ENCODE assay signal across 13 cellular contexts in genomic region chr2:48715042-48715899, GRCh38. TPM values are rescaled to one million over a fixed set of nuclear protein-coding genes. Genes with fewer than 3 reads are reported as not detected.
DNase-seq lines count a peak whose midpoint lies in the region; ATAC-seq, FAIRE-seq and TF ChIP-seq lines count a peak whose summit lies in the region.
"Had no signal": no experiment of that assay in that cellular context is flagged by ENCODE, and none has a peak within 500 bp of the region (broad histone marks: within the 10 kb centered on the region; RNA-seq: fewer than 3 reads in every experiment).

No MANE protein-coding gene starts in this region.

- peaks cover 0 to 5% (median 1%) of the 10 kb centered on the region in 4 experiments; a peak in 2 of 7 replicates for H3K4me1 ChIP-seq in H1 (replicated peaks in 1 of 4; ENCODE audit: control insufficient read depth in 3 of 4, insufficient read depth in 4 of 4, low read length in 3 of 4)
- no peaks in the 10 kb centered on the region for H3K4me1 ChIP-seq in ovary (ENCODE audit: insufficient read depth)

- H2BK5ac ChIP-seq in H1 (ENCODE audit: low read depth, low read length) = no peak overlapping the region

- H2BK15ac ChIP-seq in H1 (ENCODE audit: low read length) = no peak overlapping the region

- no peak overlapping the region for H4K8ac ChIP-seq in H1 (ENCODE audit: extremely low read depth, insufficient read depth, low read length)

- no peak overlapping the region for H3K14ac ChIP-seq in H1 (ENCODE audit: insufficient read length)

- H4K20me1 ChIP-seq in H1 (replicated peaks in 1 of 2; ENCODE audit: control insufficient read depth in 1 of 2, insufficient read depth in 2 of 2, low read length in 2 of 2) = no peaks in the 10 kb centered on the region

- in situ Hi-C loops in KBM-7 (cut with MboI; ENCODE audit: low pct_unique_long_range_greater_than_20kb, low sequenced_read_pairs) = no loop called here

- H4K5ac ChIP-seq in H1 (ENCODE audit: insufficient read length, low read depth, low read length) = no peak overlapping the region

- H3K79me1 ChIP-seq in H1 (ENCODE audit: low read depth, low read length) = no peaks in the 10 kb centered on the region

- CTCF ChIA-PET in H1 (lab: Charles Lee; ENCODE audit: partially characterized antibody) = interaction anchor here (0.6 to 3.3 kb wide), 4 partner anchors 8 to 1373 kb away, joined by 3 to 16 read pairs (median 5); no protein-coding TSS in a partner anchor

- no peaks in the 10 kb centered on the region for H3K79me2 ChIP-seq in H1 (ENCODE audit: control insufficient read depth in 1 of 2, insufficient read depth in 2 of 2, low read length in 2 of 2)

- H3K36me3 ChIP-seq in H1 (ENCODE audit: control insufficient read depth in 2 of 4, insufficient read depth in 4 of 4, low read length in 3 of 4) = no peaks in the 10 kb centered on the region
- no peaks in the 10 kb centered on the region for H3K36me3 ChIP-seq in ovary

- no peak overlapping the region for H2AK5ac ChIP-seq in H1 (ENCODE audit: low read depth, low read length)

- no peak for TF ChIP-seq RAD21 in H1 (IDR thresholded peaks at IDR 0.05 in 1 of 2, conservative IDR thresholded peaks at IDR 0.05 in 1 of 2; ENCODE audit: low read depth in 2 of 2, low read length in 2 of 2)

- TF ChIP-seq POLR2A in H1 (IDR thresholded peaks at IDR 0.05; ENCODE audit: control extremely low read depth in 1 of 2, low read depth in 2 of 2, low read length in 2 of 2) = no peak
- no peak for TF ChIP-seq POLR2A in ovary (IDR thresholded peaks at IDR 0.05)

- intact Hi-C loops in ovary (cut with DNase I) = no loop called here

- WGBS in H1 (ENCODE audit: extremely low coverage in 1 of 2, insufficient coverage in 1 of 2, insufficient read length in 1 of 2, insufficient replicate concordance in 2 of 2, low coverage in 1 of 2, low lambda C conversion rate in 2 of 2, missing lambda C conversion rate in 1 of 2), 2 experiments = 81% methylated on average over 7 of the region's 7 CpGs; no CpG with 5 or more reads in 1 of the 2 experiments
- 70 to 79% (median 75%) methylated on average over 7 of the region's 7 CpGs for WGBS in ovary, 3 donors

- no peak overlapping the region for H3K9ac ChIP-seq in H1 (replicated peaks in 1 of 4; ENCODE audit: extremely low read depth in 1 of 4, low read depth in 3 of 4, low read length in 3 of 4)

- H2BK120ac ChIP-seq in H1 (replicated peaks; ENCODE audit: low read depth, low read length) = no peak overlapping the region

- ATAC-seq in HG02852 (IDR thresholded peaks at IDR 0.05; ENCODE audit: unreplicated experiment) = no peak

- no peak overlapping the region for H3K27ac ChIP-seq in H1 (ENCODE audit: low read depth, low read length)
- no peak overlapping the region for H3K27ac ChIP-seq in ovary

- no peaks in the 10 kb centered on the region for H3K23me2 ChIP-seq in H1 (ENCODE audit: low read depth, low read length)

- no peak for FAIRE-seq in H1 (lab: Jason Lieb, UNC)
- no peak for FAIRE-seq in HTR-8/SVneo (lab: Jason Lieb, UNC)

- no peak overlapping the region for H3K18ac ChIP-seq in H1 (ENCODE audit: extremely low read depth, low read length)

- H3K23ac ChIP-seq in H1 (ENCODE audit: insufficient read length) = no peak overlapping the region

- H4K91ac ChIP-seq in H1 (replicated peaks; ENCODE audit: insufficient read length, low read length) = no peak overlapping the region

- H3K4me2 ChIP-seq in H1 (ENCODE audit: insufficient read depth in 1 of 2, low read depth in 2 of 2, low read length in 2 of 2) = no peak overlapping the region

- H2AFZ ChIP-seq in H1 (ENCODE audit: low read length) = peak overlapping the region; percentile 83; the same call in 1 of the 2 replicates

- POLR2A ChIA-PET in H1 (lab: Charles Lee; ENCODE audit: partially characterized antibody) = no interaction called here

- DNase-seq in A172 (ENCODE audit: low spot score) (peak; percentile 11), KBM-7 (peak; percentile 4), H1 (ENCODE audit: low read depth in 1 of 2, low spot score in 2 of 2) (no peak), kidney tubule cell (ENCODE audit: low spot score) (peak; percentile 76), GOT3 (lab: John Stamatoyannopoulos, UW) (no peak), ovary (no peak), HTR-8/SVneo (ENCODE audit: insufficient read length, low spot score) (no peak)
- DNase-seq: AML-193, H9 had no signal

- H3K27me3 ChIP-seq in H1 (replicated peaks in 1 of 4; ENCODE audit: control insufficient read depth in 3 of 4, extremely low read depth in 1 of 4, insufficient read depth in 3 of 4, low read length in 3 of 4) (no peaks in the 10 kb centered on the region), ovary (no peaks in the 10 kb centered on the region)

- TF ChIP-seq CTCF in H1 (IDR thresholded peaks at IDR 0.05; ENCODE audit: control extremely low read depth in 1 of 3, insufficient read depth in 1 of 3, low read depth in 1 of 3, low read length in 3 of 3) (no peak), ovary (IDR thresholded peaks at IDR 0.05) (no peak)

- H3K9me3 ChIP-seq in H1 (ENCODE audit: insufficient read depth in 2 of 2, low read depth in 1 of 2, low read length in 1 of 2) (no peaks in the 10 kb centered on the region), ovary (no peaks in the 10 kb centered on the region)

- H2BK20ac ChIP-seq in H1 (ENCODE audit: low read length) = no peak overlapping the region

- TF ChIP-seq EP300 in H1 (IDR thresholded peaks at IDR 0.05; ENCODE audit: borderline replicate concordance in 1 of 2, low read depth in 2 of 2, low read length in 2 of 2) (no peak), ovary (IDR thresholded peaks at IDR 0.05) (no peak)

- H3K4ac ChIP-seq in H1 (replicated peaks; ENCODE audit: insufficient read length, low read depth, low read length) = no peak overlapping the region

- no peak overlapping the region for H2BK12ac ChIP-seq in H1 (ENCODE audit: low read depth, low read length)

- H3K4me3 ChIP-seq in H1 (ENCODE audit: extremely low read depth in 1 of 4, insufficient read depth in 2 of 4, low read depth in 3 of 4, low read length in 4 of 4) = no peak overlapping the region
- H3K4me3 ChIP-seq in ovary = no peak overlapping the region

- no peak overlapping the region for H3K56ac ChIP-seq in H1 (replicated peaks; ENCODE audit: insufficient read length, low read depth, low read length)

TF ChIP-seq in H1, 55 proteins besides CTCF, POLR2A, EP300 and RAD21:
- TF ChIP-seq TCF12 (IDR thresholded peaks at IDR 0.05; ENCODE audit: low read depth, low read length) = no peak
- TF ChIP-seq EZH2 (IDR thresholded peaks at IDR 0.05; ENCODE audit: low read depth, low read length, severe bottlenecking) = no peak
- TF ChIP-seq JUN (IDR thresholded peaks at IDR 0.05; ENCODE audit: low read depth, low read length) = no peak
- TF ChIP-seq RNF2 (IDR thresholded peaks at IDR 0.05; ENCODE audit: borderline replicate concordance, low read depth, low read length, missing control alignments, poor library complexity, severe bottlenecking) = no peak
- no peak for TF ChIP-seq CTBP2 (IDR thresholded peaks at IDR 0.05; ENCODE audit: borderline replicate concordance, insufficient read depth, insufficient read length, low read length)
- TF ChIP-seq E2F6 (IDR thresholded peaks at IDR 0.05) = no peak
- TF ChIP-seq KDM4A (IDR thresholded peaks at IDR 0.05; ENCODE audit: low read depth, low read length, severe bottlenecking) = no peak
- TF ChIP-seq TAF1 (IDR thresholded peaks at IDR 0.05; ENCODE audit: low read depth, low read length) = no peak

RNA-seq across cellular contexts. Expression of gene LHCGR, which starts 40.3 kb away (rescaled TPM):
- total RNA-seq in A172 (2014; rRNA removed; shearing (Covaris generic)) = not detected in 2 replicates
- 0.31 and 0.73 TPM in 2 replicates for total RNA-seq in H1 (2021; fragmentation: NEBNext Ultra II Directional; extraction: Animal tissue kit (Norgen Biotek cat#: 25700))
- polyA plus RNA-seq in H1 (2011; rRNA removed) = 0.19 and 0.30 TPM in 2 replicates
- polyA plus RNA-seq in H1 (2011; cell fraction: cytosol; rRNA removed) = 0.30 TPM
- 2.0 TPM for polyA plus RNA-seq in H1 (2011; cell fraction: nucleus; rRNA removed)
- polyA plus RNA-seq in H1 (2012, experiment 1 of 2) = 0.09 to 0.33 TPM (median 0.26 TPM) in 4 replicates
- polyA plus RNA-seq in H1 (2012, experiment 2 of 2) = 0.20 TPM
- polyA plus RNA-seq in H1 (2013, experiment 1 of 2) = 0.39 TPM
- polyA plus RNA-seq in H1 (2013, experiment 2 of 2) = 0.35 TPM
- 0.60 and 1.2 TPM in 2 replicates for polyA minus RNA-seq in H1 (2011; rRNA and poly(A)+ RNA removed)
- 0.73 TPM for polyA minus RNA-seq in H1 (2011; cell fraction: cytosol; rRNA and poly(A)+ RNA removed)
- 7.3 TPM for polyA minus RNA-seq in H1 (2011; cell fraction: nucleus; rRNA and poly(A)+ RNA removed)
- 1 to 10 TPM in 5 of 7 donors, under 1 TPM in 2; 0.35 to 4.8 (median 1.7) TPM for total RNA-seq in ovary
- 10 to 100 TPM in 1 of 2 donors, 1 to 10 TPM in 1; 1.2 to 91.2 TPM for polyA plus RNA-seq in ovary
- total RNA-seq: epithelial cell of proximal tubule; T-helper 1 cell treated with Interleukin-12 subunit alpha and Interleukin-12 subunit beta and Interleukin-4 antibody, amounts not matched to agents 30 ng/mL and 1 ng/mL, for 36 hours had no signal
- polyA plus RNA-seq: aorta had no signal

Comparison
In these comparisons a context has a peak if more than half of its experiments do, and no peak if none do; other contexts are left out.
1. DNase-seq: peak in A172 (single experiment), KBM-7 (single experiment) and kidney tubule cell (single experiment); none in H1 (0 of 2), GOT3 (single experiment), ovary (0 of 5) and HTR-8/SVneo (single experiment).